In the genomic region with DNA sequence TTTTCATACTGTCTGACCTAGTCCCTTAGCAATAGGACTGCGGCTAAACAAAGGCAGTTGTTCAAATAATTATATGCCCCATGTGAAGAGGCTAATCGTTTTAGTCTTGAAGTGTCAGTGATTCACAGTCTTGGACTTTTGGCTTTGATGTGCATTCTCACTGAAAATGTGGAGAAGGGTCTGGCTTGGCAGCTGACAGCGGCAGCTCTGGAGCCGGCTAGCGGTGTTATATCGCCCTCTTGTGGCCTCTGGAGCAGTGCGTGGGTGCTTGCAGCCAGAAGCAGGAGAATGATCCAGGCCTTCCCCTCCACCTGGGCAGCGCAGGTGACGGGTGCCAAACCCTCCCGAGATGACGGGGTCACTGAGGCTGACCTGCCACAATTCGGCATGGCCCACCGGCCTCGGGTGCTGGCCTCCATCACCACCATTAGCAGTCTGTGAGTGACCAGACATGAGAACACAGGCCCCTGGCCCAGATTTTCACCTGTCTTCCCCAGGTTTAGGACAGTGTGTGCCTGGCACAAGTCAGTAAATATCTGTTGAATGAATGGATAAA, we compare ENCODE assay signal across 8 cellular contexts.
DNase-seq lines count a peak whose midpoint lies in the region; ATAC-seq and TF ChIP-seq lines count a peak whose summit lies in the region.

No MANE protein-coding gene starts in this region.

- H3K4me3 ChIP-seq in HL-60 (replicated peaks; ENCODE audit: insufficient read depth, low read length), result no peak overlapping the region
- no peak overlapping the region for H3K4me3 ChIP-seq in neural cell (ENCODE audit: low read length)

- DNase-seq in Caki2 (ENCODE audit: low read depth) (peak; percentile 60), HL-60 (ENCODE audit: low read depth in 1 of 2, low spot score in 1 of 2) (peak; percentile 37 to 57), OCI-M1 (lab: John Stamatoyannopoulos, UW) (peak; percentile 83), fibroblast of peridontal ligament (ENCODE audit: extremely low read depth) (peak; percentile 84)
- DNase-seq in activated T-cell treated with anti-CD3 and anti-CD28 coated beads, Interleukin-2, amount 50 U/mL, for 48 hours, result peak; percentile 82 to 86
- peak; percentile 37 to 74 (median 57) for DNase-seq in stimulated activated naive CD4-positive, alpha-beta T cell (lab: John Stamatoyannopoulos, UW)

- no peak overlapping the region for H3K27ac ChIP-seq in HL-60 (replicated peaks)
- no peak overlapping the region for H3K27ac ChIP-seq in neural cell (ENCODE audit: low read length)

- H4K20me1 ChIP-seq in neural cell (ENCODE audit: insufficient read depth), result no peaks in the 10 kb centered on the region

- H3F3A ChIP-seq in neural cell (ENCODE audit: insufficient read depth, low read length, poor library complexity, severe bottlenecking), result no peaks in the 10 kb centered on the region

- no peak for ATAC-seq in HG03439 (IDR thresholded peaks at IDR 0.05; ENCODE audit: unreplicated experiment)

- TF ChIP-seq RAD21 in neural cell (conservative IDR thresholded peaks at IDR 0.05), result peak; percentile 95

- no peak overlapping the region for H2AFZ ChIP-seq in neural cell (ENCODE audit: low read depth, low read length)

- H3K9me3 ChIP-seq in neural cell (ENCODE audit: low read length), result no peaks in the 10 kb centered on the region

- H3K79me2 ChIP-seq in neural cell (replicated peaks; ENCODE audit: insufficient read depth, low read length), result no peaks in the 10 kb centered on the region

- peaks cover 3% of the 10 kb centered on the region for H3K36me3 ChIP-seq in neural cell (ENCODE audit: insufficient read depth, low read length)

- no peak overlapping the region for H3K4me2 ChIP-seq in neural cell (ENCODE audit: low read length)

- in situ Hi-C loops in Caki2 (cut with HindIII; ENCODE audit: low pct_unique_long_range_greater_than_20kb, low sequenced_read_pairs), result no loop called here

- no peaks in the 10 kb centered on the region for H3K9me2 ChIP-seq in neural cell (ENCODE audit: insufficient read depth, low read length)

- no peak overlapping the region for H3K9ac ChIP-seq in neural cell (ENCODE audit: low read length)

- no peak for TF ChIP-seq EP300 in neural cell (conservative IDR thresholded peaks at IDR 0.05; ENCODE audit: poor library complexity, severe bottlenecking)

- TF ChIP-seq CTCF in HL-60 (IDR thresholded peaks at IDR 0.05; ENCODE audit: insufficient read depth, low read length) (peak; percentile 93), neural cell (IDR thresholded peaks at IDR 0.05; ENCODE audit: poor library complexity, severe bottlenecking) (peak; percentile 96)

- H3K27me3 ChIP-seq in HL-60 (ENCODE audit: insufficient read depth, poor library complexity, severe bottlenecking), result no peaks in the 10 kb centered on the region
- H3K27me3 ChIP-seq in neural cell (ENCODE audit: insufficient read depth, low read depth, low read length), result no peaks in the 10 kb centered on the region

TF ChIP-seq in neural cell, 6 proteins besides CTCF, POLR2A, EP300 and RAD21:
- TF ChIP-seq EZH2 (IDR thresholded peaks at IDR 0.05; ENCODE audit: borderline replicate concordance, insufficient read depth, low read length, poor library complexity, severe bottlenecking) (no peak), SMC3 (conservative IDR thresholded peaks at IDR 0.05; ENCODE audit: poor library complexity) (peak; percentile 92), POLR2AphosphoS5 (IDR thresholded peaks at IDR 0.05) (no peak), MXI1 (conservative IDR thresholded peaks at IDR 0.05; ENCODE audit: poor library complexity, severe bottlenecking) (peak; percentile 42)
